In genomic region chr2:141529674-141530073, GRCh38 we compare ENCODE assay signal across 18 cellular contexts.
DNase-seq lines count a peak whose midpoint lies in the region; ATAC-seq, FAIRE-seq and TF ChIP-seq lines count a peak whose summit lies in the region.
"Had no signal": no experiment of that assay in that cellular context is flagged by ENCODE, and none has a peak within 500 bp of the region (broad histone marks: within the 10 kb centered on the region; RNA-seq: fewer than 3 reads in every experiment).

No MANE protein-coding gene starts in this region.

- no peak overlapping the region for H2BK5ac ChIP-seq in neuronal stem cell (ENCODE audit: low read length)

- H3K23ac ChIP-seq in neuronal stem cell (ENCODE audit: low read depth, low read length, poor library complexity): no peak overlapping the region

- H2BK120ac ChIP-seq in neuronal stem cell (ENCODE audit: low read depth, low read length): no peak overlapping the region

- H3K27ac ChIP-seq in GM12878 (ENCODE audit: control insufficient read depth, insufficient read depth) (no peak overlapping the region), neuronal stem cell (replicated peaks; ENCODE audit: low read length) (no peak overlapping the region)
- H3K27ac ChIP-seq: GM23248 had no signal

- SMC1A ChIA-PET in GM12878 (lab: Charles Lee; ENCODE audit: uncharacterized antibody, unreplicated experiment): interaction anchor here (1.7 kb wide), 1 partner anchor 12 kb away, joined by 4 read pairs; no protein-coding TSS in a partner anchor

- WGBS in GM12878 (ENCODE audit: insufficient coverage, insufficient replicate concordance, low lambda C conversion rate, missing lambda C conversion rate): 87% methylated on average over 1 of the region's 1 CpG
- WGBS in neuronal stem cell (ENCODE audit: extremely low coverage in 2 of 2, insufficient read length in 2 of 2, insufficient replicate concordance in 1 of 2), 2 donors: no CpG with 5 or more reads among the region's 1 CpG

- no peak for TF ChIP-seq CTCF in GM12878 (IDR thresholded peaks at IDR 0.05 in 2 of 3, conservative IDR thresholded peaks at IDR 0.05 in 1 of 3; ENCODE audit: control insufficient read depth in 2 of 3, extremely low read depth in 1 of 3, insufficient read depth in 1 of 3, low read depth in 3 of 3, low read length in 3 of 3)

- POLR2A ChIA-PET in GM12878 (lab: Charles Lee): no interaction called here

- TF ChIP-seq RAD21 in GM12878 (IDR thresholded peaks at IDR 0.05; ENCODE audit: insufficient read depth, low read depth, low read length): no peak

- H3K4me3 ChIP-seq in GM12878 (no peak overlapping the region), neuronal stem cell (ENCODE audit: low read length in 2 of 2) (no peak overlapping the region)
- H3K4me3 ChIP-seq: GM23248 had no signal

- H4K20me1 ChIP-seq in GM12878 (ENCODE audit: control insufficient read depth, insufficient read depth): no peaks in the 10 kb centered on the region

- H3K9ac ChIP-seq in GM12878 (ENCODE audit: control insufficient read depth, insufficient read depth, low read length) (no peak overlapping the region), neuronal stem cell (ENCODE audit: low read depth, low read length, poor library complexity) (no peak overlapping the region)
- H3K9ac ChIP-seq: GM23248 had no signal

- no peak overlapping the region for H3K14ac ChIP-seq in neuronal stem cell (ENCODE audit: low read length)

- no peak for FAIRE-seq in GM12878 (lab: Jason Lieb, UNC)
- FAIRE-seq: A204.1 had no signal

- intact Hi-C loops in GM12878 (cut with micrococcal nuclease; ENCODE audit: unreplicated experiment): no loop called here

- TF ChIP-seq POLR2A in GM12878 (IDR thresholded peaks at IDR 0.05; ENCODE audit: low read depth, low read length): no peak

- ATAC-seq in GM12878 (no peak), GM18868 (IDR thresholded peaks at IDR 0.05; ENCODE audit: unreplicated experiment) (no peak)

- H3K4me2 ChIP-seq in GM12878 (ENCODE audit: control insufficient read depth, insufficient read depth) (no peak overlapping the region), neuronal stem cell (ENCODE audit: insufficient read depth, low read length, poor library complexity, severe bottlenecking) (no peak overlapping the region)

- H2AFZ ChIP-seq in GM12878 (ENCODE audit: control insufficient read depth, low read depth, low read length): no peak overlapping the region
- no peak overlapping the region for H2AFZ ChIP-seq in neuronal stem cell (ENCODE audit: low read length)
- H2AFZ ChIP-seq: GM23248 had no signal

- H3K79me1 ChIP-seq in neuronal stem cell (ENCODE audit: low read depth, low read length): no peaks in the 10 kb centered on the region

- H3K4me1 ChIP-seq in GM12878 (ENCODE audit: control insufficient read depth, insufficient read depth, low read length) (peaks cover 3% of the 10 kb centered on the region; the same call in 1 of the 2 replicates), neuronal stem cell (ENCODE audit: control insufficient read depth in 2 of 2, insufficient read depth in 1 of 2, low read depth in 1 of 2, low read length in 2 of 2) (no peaks in the 10 kb centered on the region)

- no peak for TF ChIP-seq EP300 in GM12878 (IDR thresholded peaks at IDR 0.05; ENCODE audit: borderline replicate concordance in 1 of 2, control insufficient read depth in 1 of 2, low read depth in 2 of 2, low read length in 2 of 2)

- H3K9me3 ChIP-seq in GM12878 (replicated peaks; ENCODE audit: control insufficient read depth, insufficient read depth, low read length) (no peaks in the 10 kb centered on the region), neuronal stem cell (replicated peaks in 1 of 2; ENCODE audit: control insufficient read depth in 2 of 2, insufficient read depth in 1 of 2, low read depth in 1 of 2, low read length in 2 of 2) (no peaks in the 10 kb centered on the region)

- H2BK15ac ChIP-seq in neuronal stem cell (ENCODE audit: low read length): no peak overlapping the region

- no TSS peak for BruUV-seq in GM12878 (replicated peaks; lab: Mats Ljungman, UMichigan)

- no peak overlapping the region for H4K91ac ChIP-seq in neuronal stem cell (ENCODE audit: low read depth, low read length, poor library complexity)

- no peaks in the 10 kb centered on the region for H3K79me2 ChIP-seq in GM12878 (ENCODE audit: control insufficient read depth, insufficient read depth, low read length)

- RAD21 ChIA-PET in GM12878 (lab: Charles Lee; ENCODE audit: unreplicated experiment): no interaction called here

- DNase-seq in LHCN-M2 (ENCODE audit: low read depth): peak; percentile 18
- peak; percentile 79 for DNase-seq in NCI-H2171 treated with DMSO at 0.1 percent for 48 hours (lab: John Stamatoyannopoulos, UW)
- DNase-seq in GM12878 (ENCODE audit: low read depth, low spot score): no peak
- no peak for DNase-seq in neuronal stem cell (ENCODE audit: low spot score)
- DNase-seq in SW 1271 (lab: John Stamatoyannopoulos, UW): no peak
- no peak for DNase-seq in G401 (ENCODE audit: low spot score)
- DNase-seq: C1 segment of cervical spinal cord; Calu3; CD4-positive, alpha-beta T cell; DMS153; DMS79 treated with DMSO at 0.1 percent for 48 hours; EL; GDM1; GM23248; H7; IMR-90 had no signal

- H2BK12ac ChIP-seq in neuronal stem cell (ENCODE audit: low read length): no peak overlapping the region

- H3K4ac ChIP-seq in neuronal stem cell (ENCODE audit: low read length): no peak overlapping the region

- H3K27me3 ChIP-seq in GM12878 (replicated peaks in 1 of 2; ENCODE audit: control insufficient read depth in 2 of 2, insufficient read depth in 2 of 2, low read length in 1 of 2): no peaks in the 10 kb centered on the region
- H3K27me3 ChIP-seq in neuronal stem cell (ENCODE audit: control insufficient read depth in 3 of 3, insufficient read depth in 3 of 3, low read depth in 1 of 3, low read length in 3 of 3): no peaks in the 10 kb centered on the region

- in situ Hi-C loops in GM12878 (cut with MboI): no loop called here
- in situ Hi-C loops in G401 (cut with HindIII; ENCODE audit: low sequenced_read_pairs): no loop called here

- no peak overlapping the region for H4K8ac ChIP-seq in neuronal stem cell (ENCODE audit: low read depth, low read length)

- H3K36me3 ChIP-seq in GM12878 (ENCODE audit: control insufficient read depth in 2 of 2, insufficient read depth in 2 of 2, low read length in 1 of 2) (no peaks in the 10 kb centered on the region), neuronal stem cell (replicated peaks in 1 of 2; ENCODE audit: control insufficient read depth in 2 of 2, insufficient read depth in 2 of 2, low read length in 2 of 2) (no peaks in the 10 kb centered on the region)

- H3K18ac ChIP-seq in neuronal stem cell (ENCODE audit: low read length): no peak overlapping the region

- CTCF ChIA-PET in GM12878 (lab: Yijun Ruan, JAX): interaction anchor here (2.8 kb wide), 1 partner anchor 13 kb away, joined by 8 read pairs; no protein-coding TSS in a partner anchor

- H2AK5ac ChIP-seq in neuronal stem cell (ENCODE audit: low read depth, low read length): no peak overlapping the region

TF ChIP-seq in GM12878, 131 proteins besides CTCF, POLR2A, EP300 and RAD21 (continues in another document):
- peak; percentile 26; the same call in 1 of the 2 replicates for TF ChIP-seq JUNB (IDR thresholded peaks at IDR 0.05)
- TF ChIP-seq CREM (IDR thresholded peaks at IDR 0.05; ENCODE audit: low read depth): 0 out of 2 replicates have a peak, but pooled peaks have one; percentile 42
- TF ChIP-seq ZBTB4 (CRISPR knock-in tag; IDR thresholded peaks at IDR 0.05): no peak
- TF ChIP-seq ZBED1 (IDR thresholded peaks at IDR 0.05; ENCODE audit: borderline replicate concordance): no peak
- no peak for TF ChIP-seq HDAC2 (IDR thresholded peaks at IDR 0.05)
- no peak for TF ChIP-seq RFX5 (IDR thresholded peaks at IDR 0.05; ENCODE audit: low read depth, low read length)
- no peak for TF ChIP-seq POU2F2 (IDR thresholded peaks at IDR 0.05; ENCODE audit: borderline replicate concordance, low read depth, low read length)
- TF ChIP-seq SMC3 (IDR thresholded peaks at IDR 0.05; ENCODE audit: borderline replicate concordance, low read length): no peak
- no peak for TF ChIP-seq ETV6 (conservative IDR thresholded peaks at IDR 0.05 in 1 of 2, IDR thresholded peaks at IDR 0.05 in 1 of 2; ENCODE audit: borderline replicate concordance in 1 of 2, low read depth in 1 of 2)
- TF ChIP-seq RUNX3 (IDR thresholded peaks at IDR 0.05; ENCODE audit: low read length): peak; percentile 90
- TF ChIP-seq SIX5 (IDR thresholded peaks at IDR 0.05; ENCODE audit: low read depth, low read length, severe bottlenecking): no peak
- no peak for TF ChIP-seq GABPA (IDR thresholded peaks at IDR 0.05; ENCODE audit: low read depth)
- TF ChIP-seq DPF2 (IDR thresholded peaks at IDR 0.05): no peak
- no peak for TF ChIP-seq SMAD1 (IDR thresholded peaks at IDR 0.05; ENCODE audit: low read depth, partially characterized antibody)
- TF ChIP-seq CHD1 (IDR thresholded peaks at IDR 0.05; ENCODE audit: low read depth, low read length): no peak

Comparison
In these comparisons a context has a peak if more than half of its experiments do, and no peak if none do; other contexts are left out.
1. DNase-seq: peak in LHCN-M2 (single experiment) and NCI-H2171 treated with DMSO at 0.1 percent for 48 hours (single experiment); none in GM12878 (single experiment), neuronal stem cell (single experiment), SW 1271 (0 of 2) and G401 (single experiment).